29 cellular contexts compared by ENCODE assay signal in the genomic region with DNA sequence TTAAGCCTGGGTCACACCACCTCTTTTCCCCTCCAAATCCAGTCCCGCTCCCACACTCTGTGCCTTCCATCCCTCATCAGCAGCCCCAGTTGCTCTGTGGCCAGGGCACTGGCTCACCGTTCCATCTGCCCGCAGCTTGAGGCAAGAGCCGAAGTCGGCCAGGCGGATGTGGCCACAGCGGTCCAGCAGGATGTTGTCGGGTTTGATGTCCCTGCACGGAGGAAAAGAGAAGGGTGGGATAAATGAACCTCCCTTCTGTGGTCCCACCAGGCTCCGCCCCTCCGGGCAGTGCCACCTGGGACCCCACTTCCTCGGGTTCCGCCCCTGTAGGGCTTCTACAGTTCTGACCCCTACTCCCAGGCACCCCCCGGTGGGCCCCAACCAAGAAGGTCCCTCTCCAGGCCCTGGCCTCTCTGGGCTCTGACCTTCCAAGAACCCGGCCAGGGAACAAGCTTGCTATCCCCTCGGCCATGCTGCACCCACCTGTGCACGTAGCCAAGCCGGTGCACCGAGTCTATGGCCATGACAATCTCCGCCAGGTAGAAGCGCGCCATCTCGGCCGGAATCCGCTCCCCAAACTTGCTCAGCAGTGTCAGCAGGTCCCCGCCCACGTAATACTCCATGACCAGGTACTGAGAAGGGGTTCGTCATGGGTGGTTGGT. TPM values are rescaled to one million over a fixed set of nuclear protein-coding genes. Genes with fewer than 3 reads are reported as not detected.
DNase-seq lines count a peak whose midpoint lies in the region; ATAC-seq and TF ChIP-seq lines count a peak whose summit lies in the region.
"Had no signal": no experiment of that assay in that cellular context is flagged by ENCODE, and none has a peak within 500 bp of the region (broad histone marks: within the 10 kb centered on the region; RNA-seq: fewer than 3 reads in every experiment).

No MANE protein-coding gene starts in this region.

- H3K4me2 ChIP-seq in BLaER1, result peak overlapping the region; percentile 94
- peak overlapping the region; percentile 51; the same call in 1 of the 2 replicates for H3K4me2 ChIP-seq in KMS-11
- no peak overlapping the region for H3K4me2 ChIP-seq in osteoblast (ENCODE audit: insufficient read depth, low read length)

- H3K36me3 ChIP-seq in BLaER1 (peaks cover 12% of the 10 kb centered on the region; the same call in 1 of the 2 replicates), KMS-11 (ENCODE audit: insufficient read depth) (no peaks in the 10 kb centered on the region), osteoblast (ENCODE audit: insufficient read depth, low read length) (peaks cover 41% of the 10 kb centered on the region)

- ATAC-seq in effector memory CD8-positive, alpha-beta T cell (replicated peaks), result no peak
- ATAC-seq in GM19023 (IDR thresholded peaks at IDR 0.05; ENCODE audit: unreplicated experiment), result no peak
- no peak for ATAC-seq in GM18873 (IDR thresholded peaks at IDR 0.05; ENCODE audit: low FRiP score, unreplicated experiment)
- ATAC-seq: left lung, WTC11 had no signal

- peaks cover 34% of the 10 kb centered on the region for H3K4me1 ChIP-seq in BLaER1
- H3K4me1 ChIP-seq in KMS-11 (ENCODE audit: low read depth, poor library complexity, severe bottlenecking), result peaks cover 23% of the 10 kb centered on the region
- H3K4me1 ChIP-seq in osteoblast (ENCODE audit: insufficient read depth, low read length), result peaks cover 21% of the 10 kb centered on the region

- peaks cover 12% of the 10 kb centered on the region for H3K36me3 Mint-ChIP-seq in effector memory CD8-positive, alpha-beta T cell (ENCODE audit: insufficient read depth)

- no peak overlapping the region for H2AFZ ChIP-seq in KMS-11 (ENCODE audit: low read depth)
- no peak overlapping the region for H2AFZ ChIP-seq in osteoblast (ENCODE audit: low read length)
- H2AFZ ChIP-seq: parathyroid adenoma had no signal

- H3K79me2 ChIP-seq in KMS-11 (ENCODE audit: insufficient read depth, low read depth), result no peaks in the 10 kb centered on the region
- H3K79me2 ChIP-seq in osteoblast (ENCODE audit: insufficient read depth, low read length), result peaks cover 23% of the 10 kb centered on the region

- H3K27me3 Mint-ChIP-seq in effector memory CD8-positive, alpha-beta T cell, result peaks cover 6 to 28% of the 10 kb centered on the region in 2 donors

- no peak for DNase-seq in effector memory CD8-positive, alpha-beta T cell
- DNase-seq in osteoblast (ENCODE audit: insufficient read length, low spot score, missing footprints) (peak; percentile 23), NCI-H2227 (lab: John Stamatoyannopoulos, UW; ENCODE audit: unreplicated experiment) (no peak)
- DNase-seq: activated CD4-positive, alpha-beta T cell treated with anti-CD3 and anti-CD28 coated beads, Interleukin-2, amount 50 U/mL, for 48 hours; activated CD8-positive, alpha-beta memory T cell treated with anti-CD3 and anti-CD28 coated beads, Interleukin-2, amount 50 U/mL, for 4 hours; HFFc6; mesenchymal stem cell; NCI-H146; NCI-H2107; NCI-H446; NCI-H774; spleen; stimulated activated CD4-positive, alpha-beta T cell treated with anti-CD3 and anti-CD28 coated beads, Interleukin-2, amount 100 ng/mL, for 48 hours; substantia nigra; T1000 had no signal

- H3K9me3 ChIP-seq in BLaER1 (no peaks in the 10 kb centered on the region), osteoblast (ENCODE audit: low read depth, low read length) (no peaks in the 10 kb centered on the region)
- H3K9me3 ChIP-seq: left lung, right atrium auricular region, spleen, upper lobe of left lung had no signal

- H4K20me1 ChIP-seq in BLaER1 (peaks cover 48% of the 10 kb centered on the region), KMS-11 (ENCODE audit: insufficient read depth) (no peaks in the 10 kb centered on the region), osteoblast (ENCODE audit: insufficient read depth, low read length) (peaks cover 36% of the 10 kb centered on the region)

- H3K27ac ChIP-seq in BLaER1, result no peak overlapping the region
- no peak overlapping the region for H3K27ac ChIP-seq in KMS-11
- no peak overlapping the region for H3K27ac ChIP-seq in osteoblast (ENCODE audit: low read depth, low read length)
- H3K27ac ChIP-seq: left lung, parathyroid adenoma, SK-N-MC, spleen, upper lobe of left lung had no signal

- H3K9me3 Mint-ChIP-seq in effector memory CD8-positive, alpha-beta T cell, result no peaks in the 10 kb centered on the region
- H3K9me3 Mint-ChIP-seq: HFFc6, WTC11 had no signal

- no peaks in the 10 kb centered on the region for H3K27me3 ChIP-seq in BLaER1
- H3K27me3 ChIP-seq in KMS-11 (ENCODE audit: insufficient read depth, low read depth), result no peaks in the 10 kb centered on the region; the same call in 1 of the 2 replicates
- H3K27me3 ChIP-seq in osteoblast (ENCODE audit: insufficient read depth, low read length), result no peaks in the 10 kb centered on the region
- H3K27me3 ChIP-seq: right atrium auricular region, upper lobe of left lung had no signal

- H3K4me3 Mint-ChIP-seq in effector memory CD8-positive, alpha-beta T cell, result peak overlapping the region; percentile 68 to 84
- H3K4me3 Mint-ChIP-seq: HFFc6 had no signal

- H3K9ac ChIP-seq in BLaER1 (no peak overlapping the region), KMS-11 (no peak overlapping the region)
- H3K9ac ChIP-seq: parathyroid adenoma had no signal

- TF ChIP-seq CTCF in KMS-11 (conservative IDR thresholded peaks at IDR 0.05; ENCODE audit: low read depth, low read length) (no peak), osteoblast (IDR thresholded peaks at IDR 0.05; ENCODE audit: extremely low read depth, low read depth, low read length) (no peak)

- no peak overlapping the region for H3K27ac Mint-ChIP-seq in effector memory CD8-positive, alpha-beta T cell
- H3K27ac Mint-ChIP-seq: CD14-positive monocyte, HFFc6, WTC11 had no signal

- peaks cover 21 to 25% of the 10 kb centered on the region in 2 donors for H3K4me1 Mint-ChIP-seq in effector memory CD8-positive, alpha-beta T cell (ENCODE audit: low read depth in 2 of 2)

- H3K4me3 ChIP-seq in BLaER1 (no peak overlapping the region), KMS-11 (IDR thresholded peaks at IDR 0.05; ENCODE audit: insufficient read depth, low read depth, low read length) (no peak overlapping the region), osteoblast (ENCODE audit: insufficient read depth, low read length) (no peak overlapping the region)
- H3K4me3 ChIP-seq: right atrium auricular region had no signal

RNA-seq across cellular contexts. Expression of a gene that starts 4.1 kb away (rescaled TPM):
- 26.8 and 30.4 TPM in 2 replicates for total RNA-seq in osteoblast

RNA-seq across cellular contexts. Expression of a gene that starts 9.1 kb away (rescaled TPM):
- total RNA-seq in osteoblast, result 11.6 and 11.8 TPM in 2 replicates

RNA-seq across cellular contexts. Expression of a gene that starts 14.5 kb away (rescaled TPM):
- total RNA-seq in osteoblast, result 48.5 and 49.2 TPM in 2 replicates

RNA-seq across cellular contexts. Expression of a gene that starts 37.0 kb away (rescaled TPM):
- total RNA-seq in osteoblast, result under 0.01 and 0.29 TPM in 2 replicates
- total RNA-seq: right atrium auricular region had no signal

RNA-seq across cellular contexts. Expression of a gene that starts 44.9 kb away (rescaled TPM):
- total RNA-seq in osteoblast, result not detected in 2 replicates
- total RNA-seq: Daoy, dermis microvascular lymphatic vessel endothelial cell, fibroblast of lung, HFFc6, left lung, spleen, upper lobe of left lung, WTC11 had no signal
